In the genomic region with DNA sequence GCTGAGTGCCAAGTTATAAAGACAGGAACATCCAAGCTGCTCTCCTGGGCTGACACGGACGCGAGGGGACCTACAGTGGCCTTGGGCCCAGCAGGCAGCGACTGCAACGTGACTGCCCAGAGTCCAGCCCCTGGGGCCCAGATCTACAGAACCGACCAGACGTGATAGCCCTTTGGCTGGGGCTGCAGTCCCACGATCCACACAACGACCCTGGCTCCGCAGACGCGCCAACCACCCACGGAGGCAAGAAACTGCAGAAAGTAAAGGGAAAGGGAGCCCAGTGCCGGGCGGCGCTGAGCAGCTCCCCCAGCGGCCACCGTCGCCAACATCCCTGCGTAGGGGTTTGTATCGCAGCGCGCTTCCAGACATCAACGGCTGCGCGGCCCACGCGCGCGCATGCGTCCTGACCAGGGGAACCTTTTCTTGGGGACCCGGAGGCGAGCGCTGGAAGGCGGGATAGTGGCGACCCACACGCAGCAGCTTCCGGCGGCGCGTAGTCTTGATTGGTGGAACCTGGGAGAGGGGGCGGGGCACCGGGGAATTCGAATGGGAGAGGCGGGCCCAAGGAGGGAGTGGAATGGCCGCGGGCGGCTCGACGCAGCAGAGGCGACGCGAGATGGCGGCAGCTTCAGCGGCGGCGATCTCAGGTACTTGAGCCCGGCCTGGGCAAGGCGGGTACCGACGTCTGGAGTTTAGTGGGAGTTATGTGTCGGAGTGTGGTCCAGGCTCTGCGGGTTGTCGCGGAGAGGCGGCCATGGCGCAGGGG, we compare ENCODE assay signal across 8 cellular contexts. TPM values are rescaled to one million over a fixed set of nuclear protein-coding genes. Genes with fewer than 3 reads are reported as not detected.
DNase-seq lines count a peak whose midpoint lies in the region; ATAC-seq, FAIRE-seq and TF ChIP-seq lines count a peak whose summit lies in the region.

KIF22 (plus strand) TSS at position 569 of the 766 bp plus-strand sequence; CDS start at position 578, 9 bp downstream.

- intact Hi-C loops in IMR-90 (cut with micrococcal nuclease) (loop anchor here (2.0 kb wide), 1 partner anchor 90 kb away; no protein-coding TSS in a partner anchor), OCI-LY7 (cut with micrococcal nuclease; ENCODE audit: unreplicated experiment) (loop anchor here (1.0 kb wide), 3 partner anchors 15 to 90 kb away; partner anchors contain the start of gene PAGR1), endothelial cell of umbilical vein (cut with micrococcal nuclease) (loop anchor here (1.0 to 5.0 kb wide), 5 partner anchors 15 to 187 kb away; partner anchors contain the start of genes CDIPT and PAGR1)

- H4K91ac ChIP-seq in IMR-90 (ENCODE audit: insufficient read depth, low read depth, low read length) = peak within 1 kb of the TSS; percentile 92

- H3K4me2 ChIP-seq in IMR-90 (ENCODE audit: low read depth, low read length) = peak within 1 kb of the TSS; percentile 94
- peak within 1 kb of the TSS; percentile 90 for H3K4me2 ChIP-seq in OCI-LY7 (ENCODE audit: low read length)
- H3K4me2 ChIP-seq in endothelial cell of umbilical vein (ENCODE audit: insufficient read depth, low read length) = peak within 1 kb of the TSS; percentile 87

- H2AK5ac ChIP-seq in IMR-90 (ENCODE audit: low read depth, low read length) = peak within 1 kb of the TSS; percentile 94

- peak within 1 kb of the TSS; percentile 74 for H2BK5ac ChIP-seq in IMR-90 (ENCODE audit: low read depth, low read length, poor library complexity, severe bottlenecking)

- H2BK15ac ChIP-seq in IMR-90 (ENCODE audit: low read depth, low read length) = peak within 1 kb of the TSS; percentile 87; the same call in 2 of the 3 replicates

- FAIRE-seq in endothelial cell of umbilical vein (lab: Jason Lieb, UNC) = peak; percentile 99

- H3K4ac ChIP-seq in IMR-90 (ENCODE audit: low read depth, low read length) = peak within 1 kb of the TSS; percentile 95

- peak within 1 kb of the TSS; percentile 99 for H4K8ac ChIP-seq in IMR-90 (ENCODE audit: low read depth in 2 of 2, low read length in 2 of 2)

- in situ Hi-C loops in IMR-90 (cut with MboI; ENCODE audit: low sequenced_read_pairs) = no loop called here

- TF ChIP-seq RAD21 in IMR-90 (IDR thresholded peaks at IDR 0.05; ENCODE audit: low read length) = peak; percentile 62

- ATAC-seq in GM21528 (IDR thresholded peaks at IDR 0.05; ENCODE audit: low FRiP score, unreplicated experiment) = peak; percentile 88
- ATAC-seq in IMR-90 (ENCODE audit: low read depth) = peak; percentile 96

- WGBS in IMR-90 (ENCODE audit: extremely low coverage in 2 of 2, insufficient read length in 1 of 2), 2 experiments = 1% methylated on average over 18 of the region's 67 CpGs; no CpG with 5 or more reads in 1 of the 2 experiments

- H3K18ac ChIP-seq in IMR-90 (ENCODE audit: low read depth, low read length) = peak within 1 kb of the TSS; percentile 20

- peaks cover 3% of the 10 kb centered on the region for H3K4me1 ChIP-seq in IMR-90 (ENCODE audit: control insufficient read depth, insufficient read depth, low read length)
- H3K4me1 ChIP-seq in OCI-LY7 (ENCODE audit: insufficient read depth, low read length, poor library complexity, severe bottlenecking) = peaks cover 32% of the 10 kb centered on the region
- H3K4me1 ChIP-seq in endothelial cell of umbilical vein (ENCODE audit: control insufficient read depth, extremely low read depth, insufficient read depth, low read length) = peaks cover 23% of the 10 kb centered on the region

- H3K4me3 ChIP-seq in IMR-90 (ENCODE audit: insufficient read depth, low read depth, low read length) (peak within 1 kb of the TSS; percentile 77), OCI-LY7 (ENCODE audit: low read depth, low read length, poor library complexity, severe bottlenecking) (peak within 1 kb of the TSS; percentile 79), endothelial cell of umbilical vein (replicated peaks in 1 of 3; ENCODE audit: insufficient read depth in 1 of 3, low read depth in 1 of 3, low read length in 3 of 3) (peak within 1 kb of the TSS; percentile 80 to 93 (median 88))

- dilution Hi-C loops in IMR-90 (cut with HindIII; ENCODE audit: low sequenced_read_pairs, unreplicated experiment) (no loop called here), endothelial cell of umbilical vein (cut with MboI; ENCODE audit: extremely low pct_ligation_motif_present, low sequenced_read_pairs) (no loop called here)

- TF ChIP-seq CTCF in IMR-90 (conservative IDR thresholded peaks at IDR 0.05; ENCODE audit: low read depth, low read length) (peak; percentile 80), OCI-LY7 (conservative IDR thresholded peaks at IDR 0.05; ENCODE audit: low read length) (peak; percentile 82), endothelial cell of umbilical vein (IDR thresholded peaks at IDR 0.05; ENCODE audit: extremely low read depth in 1 of 2, insufficient read depth in 1 of 2, low read depth in 1 of 2, low read length in 2 of 2) (peak; percentile 85 to 90)

- peak within 1 kb of the TSS; percentile 85 for H3K23ac ChIP-seq in IMR-90 (ENCODE audit: low read depth, low read length)

- H3K9me2 ChIP-seq in OCI-LY7 (ENCODE audit: insufficient read depth, low read length) = no peaks in the 10 kb centered on the region

- peaks cover 10% of the 10 kb centered on the region for H3K9me1 ChIP-seq in IMR-90 (ENCODE audit: insufficient read depth, low read length)
- H3K9me1 ChIP-seq in endothelial cell of umbilical vein (replicated peaks; ENCODE audit: control insufficient read depth, extremely low read depth, insufficient read depth, low read length) = no peaks in the 10 kb centered on the region

- peaks cover 48% of the 10 kb centered on the region for H3K79me2 ChIP-seq in OCI-LY7 (ENCODE audit: insufficient read depth, low read depth, low read length)
- H3K79me2 ChIP-seq in endothelial cell of umbilical vein (ENCODE audit: control insufficient read depth, insufficient read depth, low read length) = peaks cover 48% of the 10 kb centered on the region

- POLR2A ChIA-PET in IMR-90 (lab: Charles Lee; ENCODE audit: unreplicated experiment) (no interaction called here), OCI-LY7 (lab: Charles Lee) (interaction anchor here (0.6 to 3.3 kb wide), 11 partner anchors 14 to 205 kb away, joined by 3 to 19 read pairs (median 4); partner anchors contain the start of genes HIRIP3, INO80E and MVP), endothelial cell of umbilical vein (lab: Charles Lee) (interaction anchor here (1.0 to 1.2 kb wide), 3 partner anchors 14 to 183 kb away, joined by 3 to 9 read pairs (median 3); partner anchors contain the start of gene TAOK2)

- H2BK20ac ChIP-seq in IMR-90 (ENCODE audit: low read depth, low read length) = peak within 1 kb of the TSS; percentile 57

- H3K14ac ChIP-seq in IMR-90 (replicated peaks; ENCODE audit: low read depth, low read length) = peak within 1 kb of the TSS; percentile 97

- H3K36me3 ChIP-seq in IMR-90 (ENCODE audit: control insufficient read depth, insufficient read depth, low read length) (no peaks in the 10 kb centered on the region), OCI-LY7 (ENCODE audit: insufficient read depth, low read length) (peaks cover 45% of the 10 kb centered on the region), endothelial cell of umbilical vein (ENCODE audit: control insufficient read depth in 2 of 2, extremely low read depth in 1 of 2, insufficient read depth in 2 of 2, low read length in 2 of 2) (no peaks in the 10 kb centered on the region)

- H3K9me3 ChIP-seq in IMR-90 (ENCODE audit: control insufficient read depth, insufficient read depth, low read length) (no peaks in the 10 kb centered on the region), OCI-LY7 (ENCODE audit: low read length) (no peaks in the 10 kb centered on the region), endothelial cell of umbilical vein (replicated peaks; ENCODE audit: control insufficient read depth, insufficient read depth, low read length) (no peaks in the 10 kb centered on the region)

- CTCF ChIA-PET in IMR-90 (lab: Yijun Ruan, JAX) (interaction anchor here (0.8 to 1.7 kb wide), 5 partner anchors 14 to 58 kb away, joined by 3 to 4 read pairs (median 3); no protein-coding TSS in a partner anchor), OCI-LY7 (lab: Charles Lee; ENCODE audit: unreplicated experiment) (interaction anchor here (0.5 to 1.3 kb wide), 4 partner anchors 26 to 241 kb away, joined by 3 to 5 read pairs (median 4); partner anchors contain the start of genes PAGR1 and TLCD3B), endothelial cell of umbilical vein (lab: Charles Lee) (interaction anchor here (0.7 to 6.3 kb wide), 16 partner anchors 11 to 98 kb away, joined by 3 to 34 read pairs (median 4); partner anchors contain the start of genes CDIPT and PAGR1)

- H3K79me1 ChIP-seq in IMR-90 (ENCODE audit: low read depth in 1 of 2, low read length in 2 of 2) = peaks cover 18 to 45% of the 10 kb centered on the region in 2 experiments; a peak in 3 of 4 replicates

- H4K20me1 ChIP-seq in IMR-90 (ENCODE audit: insufficient read depth, low read length) (no peaks in the 10 kb centered on the region), OCI-LY7 (ENCODE audit: insufficient read depth, low read length) (peaks cover 10% of the 10 kb centered on the region), endothelial cell of umbilical vein (replicated peaks; ENCODE audit: control insufficient read depth, extremely low read depth, insufficient read depth, low read length) (no peaks in the 10 kb centered on the region)

- peak within 1 kb of the TSS; percentile 95 for H4K5ac ChIP-seq in IMR-90 (ENCODE audit: low read depth, low read length)

- H2AK9ac ChIP-seq in IMR-90 (replicated peaks; ENCODE audit: low read depth, low read length, poor library complexity) = peak within 1 kb of the TSS; percentile 71

- DNase-seq in DMS153 (lab: John Stamatoyannopoulos, UW) (peak; percentile 98), IMR-90 (peak; percentile 98), OCI-LY7 (ENCODE audit: low spot score) (peak; percentile 99), activated T-cell treated with anti-CD3 and anti-CD28 coated beads for 1 hour (ENCODE audit: low read depth) (peak; percentile 100), endothelial cell of umbilical vein (ENCODE audit: low read depth, low spot score) (peak; percentile 99), middle frontal gyrus (ENCODE audit: extremely low spot score, low spot score) (peak; percentile 99)
- peak; percentile 100 for DNase-seq in stimulated activated CD8-positive, alpha-beta memory T cell treated with anti-CD3 and anti-CD28 coated beads, Interleukin-2, amount 100 ng/mL, for 48 hours (ENCODE audit: low read depth in 2 of 2)

- peak; percentile 52; the same call in 1 of the 2 replicates for TF ChIP-seq POLR2A in IMR-90 (IDR thresholded peaks at IDR 0.05; ENCODE audit: low read depth, low read length)
- TF ChIP-seq POLR2A in endothelial cell of umbilical vein (IDR thresholded peaks at IDR 0.05; ENCODE audit: low read depth, low read length) = peak; percentile 70

- H3K27ac ChIP-seq in IMR-90 (ENCODE audit: insufficient read depth, low read length) (peak within 1 kb of the TSS; percentile 77), OCI-LY7 (ENCODE audit: low read depth, low read length, poor library complexity, severe bottlenecking) (peak within 1 kb of the TSS; percentile 72), endothelial cell of umbilical vein (ENCODE audit: insufficient read depth, low read depth, low read length) (peak within 1 kb of the TSS; percentile 13)

- H2BK120ac ChIP-seq in IMR-90 (ENCODE audit: low read depth, low read length) = peak within 1 kb of the TSS; percentile 78

- BruUV-seq in IMR-90 (replicated peaks; lab: Mats Ljungman, UMichigan) (no TSS peak), OCI-LY7 (replicated peaks; lab: Mats Ljungman, UMichigan) (TSS peak; percentile 94), endothelial cell of umbilical vein (replicated peaks; lab: Mats Ljungman, UMichigan) (no TSS peak)

- H2AFZ ChIP-seq in IMR-90 (replicated peaks; ENCODE audit: low read length, poor library complexity) (peak within 1 kb of the TSS; percentile 98), OCI-LY7 (ENCODE audit: low read length) (peak within 1 kb of the TSS; percentile 92), endothelial cell of umbilical vein (ENCODE audit: low read depth, low read length) (peak within 1 kb of the TSS; percentile 98)

- H3K56ac ChIP-seq in IMR-90 (ENCODE audit: extremely low read depth, insufficient read depth, low read length) = peak within 1 kb of the TSS; percentile 79

- H3K9ac ChIP-seq in IMR-90 (ENCODE audit: low read depth, low read length) (peak within 1 kb of the TSS; percentile 87), endothelial cell of umbilical vein (replicated peaks; ENCODE audit: extremely low read depth, insufficient read depth, low read length) (peak within 1 kb of the TSS; percentile 77)

- H3K27me3 ChIP-seq in IMR-90 (ENCODE audit: control insufficient read depth, insufficient read depth, low read length) (no peaks in the 10 kb centered on the region), endothelial cell of umbilical vein (ENCODE audit: control insufficient read depth in 2 of 2, insufficient read depth in 2 of 2, low read length in 2 of 2) (no peaks in the 10 kb centered on the region)

RNA-seq across cellular contexts. Expression of gene KIF22, which starts in this region (rescaled TPM):
- total RNA-seq in IMR-90 (2012; rRNA removed) (40.8 and 43.0 TPM in 2 replicates), OCI-LY7 (2022) (232 and 253 TPM in 2 replicates), endothelial cell of umbilical vein (82.3 and 90.0 TPM in 2 replicates)
- polyA plus RNA-seq in IMR-90 (2012; rRNA removed) (65.1 and 66.0 TPM in 2 replicates), endothelial cell of umbilical vein (67.3 and 67.9 TPM in 2 replicates)
- 29.9 and 41.8 TPM in 2 replicates for polyA plus RNA-seq in IMR-90 (2012; cell fraction: cytosol; rRNA removed)
- polyA plus RNA-seq in IMR-90 (2012; cell fraction: nucleus; rRNA removed; ENCODE audit: low replicate concordance) = 96.9 and 151 TPM in 2 replicates
- total RNA-seq in OCI-LY7 (2014; rRNA removed; shearing (Covaris generic)) = 315 and 339 TPM in 2 replicates
- polyA plus RNA-seq in endothelial cell of umbilical vein (2011; cell fraction: cytosol; rRNA removed) = 68.7 and 72.0 TPM in 2 replicates
- 198 and 265 TPM in 2 replicates for polyA plus RNA-seq in endothelial cell of umbilical vein (2011; cell fraction: nucleus; rRNA removed)
- polyA plus RNA-seq in endothelial cell of umbilical vein (2012) = 27.8 and 49.7 TPM in 2 replicates
- polyA minus RNA-seq in endothelial cell of umbilical vein = 71.8 and 80.2 TPM in 2 replicates
- polyA minus RNA-seq in endothelial cell of umbilical vein (2011; cell fraction: cytosol; rRNA and poly(A)+ RNA removed) = 95.7 TPM
- 55.3 and 92.1 TPM in 2 replicates for polyA minus RNA-seq in endothelial cell of umbilical vein (2011; cell fraction: nucleus; rRNA and poly(A)+ RNA removed)

Comparison
In these comparisons a context has a peak if more than half of its experiments do, and no peak if none do; other contexts are left out.
1. Peak in every context shown above with its lines: DNase-seq, ATAC-seq, H3K4me3 ChIP-seq and H3K27ac ChIP-seq.
2. H3K27ac ChIP-seq: peak in every context shown above with its lines; median percentile 77 in IMR-90; 72 in OCI-LY7; 13 in endothelial cell of umbilical vein.